In genomic region chr7:106717997-106718871, GRCh38 we compare ENCODE assay signal across 8 cellular contexts. TPM values are rescaled to one million over a fixed set of nuclear protein-coding genes. Genes with fewer than 3 reads are reported as not detected.
DNase-seq lines count a peak whose midpoint lies in the region; ATAC-seq, FAIRE-seq and TF ChIP-seq lines count a peak whose summit lies in the region.

No MANE protein-coding gene starts in this region.

- no peak overlapping the region; a peak in 1 of 4 replicates for H3K9ac ChIP-seq in K562 (ENCODE audit: insufficient read depth in 1 of 2, low read depth in 2 of 2, low read length in 2 of 2)

- no peaks in the 10 kb centered on the region for H4K20me1 ChIP-seq in K562 (replicated peaks; ENCODE audit: control insufficient read depth, insufficient read depth, low read length)

- peak; percentile 26 for TF ChIP-seq RAD21 in K562 (CRISPR knock-in tag; conservative IDR thresholded peaks at IDR 0.05 in 1 of 2, IDR thresholded peaks at IDR 0.05 in 1 of 2)

- CTCF ChIA-PET in K562 (lab: Yijun Ruan, JAX; ENCODE audit: low intra/inter-chr PET ratio): interaction anchor here (0.6 kb wide), 1 partner anchor 58 kb away, joined by 3 read pairs; no protein-coding TSS in a partner anchor

- DNase-seq in CD1c-positive myeloid dendritic cell (ENCODE audit: extremely low spot score) (peak; percentile 94), HT-29 (ENCODE audit: low spot score) (peak; percentile 94), T-helper 17 cell (no peak), K562 (ENCODE audit: extremely low read depth in 1 of 4, low spot score in 3 of 4) (peak; percentile 75 to 90 (median 80)), lower lobe of right lung (no peak), COR-L47 (lab: John Stamatoyannopoulos, UW) (no peak)
- DNase-seq in stimulated activated CD8-positive, alpha-beta memory T cell treated with anti-CD3 and anti-CD28 coated beads, Interleukin-7, amount 100 ng/mL, for 4 hours (ENCODE audit: low read depth in 2 of 2): peak; percentile 64 to 86

- FAIRE-seq in K562 (lab: Jason Lieb, UNC): peak; percentile 72

- BruUV-seq in K562 (replicated peaks; lab: Mats Ljungman, UMichigan): no TSS peak

- peaks cover 2% of the 10 kb centered on the region for H3K36me3 Mint-ChIP-seq in T-helper 17 cell (ENCODE audit: low read depth)

- H3K4me1 ChIP-seq in K562 (replicated peaks in 1 of 2; ENCODE audit: control insufficient read depth in 2 of 2, insufficient read depth in 2 of 2, low read length in 2 of 2) (peaks cover 3 to 64% of the 10 kb centered on the region in 2 experiments; a peak in 4 of 5 replicates), lower lobe of right lung (peaks cover 30% of the 10 kb centered on the region)

- no peak for TF ChIP-seq CTCF in K562 (IDR thresholded peaks at IDR 0.05 in 2 of 3, conservative IDR thresholded peaks at IDR 0.05 in 1 of 3; ENCODE audit: insufficient read depth in 2 of 3, low read depth in 1 of 3, low read length in 3 of 3)
- no peak for TF ChIP-seq CTCF in lower lobe of right lung (IDR thresholded peaks at IDR 0.05)

- peak; percentile 82 for ATAC-seq in GM21360 (IDR thresholded peaks at IDR 0.05; ENCODE audit: unreplicated experiment)
- peak; percentile 95 for ATAC-seq in T-helper 17 cell
- ATAC-seq in K562: peak; percentile 85
- ATAC-seq in lower lobe of right lung: peak; percentile 92 to 93

- H3K9me1 ChIP-seq in K562 (ENCODE audit: control insufficient read depth, insufficient read depth, low read length): no peaks in the 10 kb centered on the region

- no peaks in the 10 kb centered on the region for H3K4me1 Mint-ChIP-seq in T-helper 17 cell

- no peaks in the 10 kb centered on the region for H3K27me3 Mint-ChIP-seq in T-helper 17 cell

- POLR2A ChIA-PET in K562 (lab: Yijun Ruan, JAX): interaction anchor here (0.8 to 1.2 kb wide), 2 partner anchors 11 to 17 kb away, joined by 3 read pairs; no protein-coding TSS in a partner anchor

- H3K79me2 ChIP-seq in K562 (ENCODE audit: control insufficient read depth, insufficient read depth, low read length): no peaks in the 10 kb centered on the region

- in situ Hi-C loops in K562 (cut with MboI): no loop called here

- peaks cover 2% of the 10 kb centered on the region for H3K9me3 ChIP-seq in T-helper 17 cell (ENCODE audit: control insufficient read depth, low read length, poor library complexity, severe bottlenecking)
- H3K9me3 ChIP-seq in K562 (replicated peaks; ENCODE audit: control insufficient read depth, insufficient read depth, low read depth, low read length): no peaks in the 10 kb centered on the region
- H3K9me3 ChIP-seq in lower lobe of right lung: no peaks in the 10 kb centered on the region

- no peak overlapping the region for H3K27ac Mint-ChIP-seq in T-helper 17 cell

- H3K27me3 ChIP-seq in K562 (ENCODE audit: control insufficient read depth in 2 of 2, insufficient read depth in 2 of 2, low read length in 2 of 2) (no peaks in the 10 kb centered on the region), lower lobe of right lung (ENCODE audit: low read depth) (no peaks in the 10 kb centered on the region)

- intact Hi-C loops in K562 (cut with micrococcal nuclease): loop anchor here (1.0 kb wide), 1 partner anchor 58 kb away; no protein-coding TSS in a partner anchor
- intact Hi-C loops in lower lobe of right lung (cut with DNase I): no loop called here

- H3K4me3 Mint-ChIP-seq in T-helper 17 cell: no peak overlapping the region

- no peak for TF ChIP-seq POLR2A in K562 (conservative IDR thresholded peaks at IDR 0.05)

- H3K27ac ChIP-seq in K562 (ENCODE audit: extremely low read depth, low read depth, low read length) (peak overlapping the region; percentile 67; the same call in 2 of the 3 replicates), lower lobe of right lung (peak overlapping the region; percentile 24)

- no peak overlapping the region for H3K4me3 ChIP-seq in K562
- no peak overlapping the region for H3K4me3 ChIP-seq in lower lobe of right lung

- peak; percentile 94 for TF ChIP-seq EP300 in K562 (IDR thresholded peaks at IDR 0.05; ENCODE audit: low read length)

- peak overlapping the region; percentile 9; the same call in 1 of the 2 replicates for H3K4me2 ChIP-seq in K562 (ENCODE audit: insufficient read depth, low read length)

- H2AFZ ChIP-seq in K562 (ENCODE audit: low read depth, low read length): peak overlapping the region; percentile 42

- H3K36me3 ChIP-seq in K562 (ENCODE audit: control insufficient read depth, insufficient read depth, low read length) (no peaks in the 10 kb centered on the region), lower lobe of right lung (no peaks in the 10 kb centered on the region)

- 3% methylated on average over 3 of the region's 3 CpGs for WGBS in K562 (ENCODE audit: insufficient coverage, low coverage, missing lambda C conversion rate)

TF ChIP-seq in K562, 482 proteins besides CTCF, POLR2A, EP300 and RAD21 (continues in another document):
- TF ChIP-seq ZNF274 (IDR thresholded peaks at IDR 0.05; ENCODE audit: borderline replicate concordance, low read depth, low read length) (no peak), PTTG1 (tag; IDR thresholded peaks at IDR 0.05; ENCODE audit: low read depth) (no peak), TAF1 (IDR thresholded peaks at IDR 0.05; ENCODE audit: control insufficient read depth, extremely low read depth, insufficient read depth, low read length, severe bottlenecking) (no peak), XRCC5 (IDR thresholded peaks at IDR 0.05; ENCODE audit: low read depth, low read length) (no peak), ZNF583 (CRISPR knock-in tag; IDR thresholded peaks at IDR 0.05) (no peak), NFIX (CRISPR knock-in tag; IDR thresholded peaks at IDR 0.05; ENCODE audit: low read depth) (no peak), HOXB6 (CRISPR knock-in tag; IDR thresholded peaks at IDR 0.05; ENCODE audit: borderline replicate concordance) (no peak), SMAD1 (IDR thresholded peaks at IDR 0.05; ENCODE audit: low read depth, low read length, partially characterized antibody) (peak; percentile 56)
- TF ChIP-seq, protein P1, sequence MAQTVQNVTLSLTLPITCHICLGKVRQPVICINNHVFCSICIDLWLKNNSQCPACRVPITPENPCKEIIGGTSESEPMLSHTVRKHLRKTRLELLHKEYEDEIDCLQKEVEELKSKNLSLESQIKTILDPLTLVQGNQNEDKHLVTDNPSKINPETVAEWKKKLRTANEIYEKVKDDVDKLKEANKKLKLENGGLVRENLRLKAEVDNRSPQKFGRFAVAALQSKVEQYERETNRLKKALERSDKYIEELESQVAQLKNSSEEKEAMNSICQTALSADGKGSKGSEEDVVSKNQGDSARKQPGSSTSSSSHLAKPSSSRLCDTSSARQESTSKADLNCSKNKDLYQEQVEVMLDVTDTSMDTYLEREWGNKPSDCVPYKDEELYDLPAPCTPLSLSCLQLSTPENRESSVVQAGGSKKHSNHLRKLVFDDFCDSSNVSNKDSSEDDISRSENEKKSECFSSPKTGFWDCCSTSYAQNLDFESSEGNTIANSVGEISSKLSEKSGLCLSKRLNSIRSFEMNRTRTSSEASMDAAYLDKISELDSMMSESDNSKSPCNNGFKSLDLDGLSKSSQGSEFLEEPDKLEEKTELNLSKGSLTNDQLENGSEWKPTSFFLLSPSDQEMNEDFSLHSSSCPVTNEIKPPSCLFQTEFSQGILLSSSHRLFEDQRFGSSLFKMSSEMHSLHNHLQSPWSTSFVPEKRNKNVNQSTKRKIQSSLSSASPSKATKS (CRISPR knock-in tag; IDR thresholded peaks at IDR 0.05): no peak; the same call in 1 of the 2 replicates
- TF ChIP-seq, protein P2, sequence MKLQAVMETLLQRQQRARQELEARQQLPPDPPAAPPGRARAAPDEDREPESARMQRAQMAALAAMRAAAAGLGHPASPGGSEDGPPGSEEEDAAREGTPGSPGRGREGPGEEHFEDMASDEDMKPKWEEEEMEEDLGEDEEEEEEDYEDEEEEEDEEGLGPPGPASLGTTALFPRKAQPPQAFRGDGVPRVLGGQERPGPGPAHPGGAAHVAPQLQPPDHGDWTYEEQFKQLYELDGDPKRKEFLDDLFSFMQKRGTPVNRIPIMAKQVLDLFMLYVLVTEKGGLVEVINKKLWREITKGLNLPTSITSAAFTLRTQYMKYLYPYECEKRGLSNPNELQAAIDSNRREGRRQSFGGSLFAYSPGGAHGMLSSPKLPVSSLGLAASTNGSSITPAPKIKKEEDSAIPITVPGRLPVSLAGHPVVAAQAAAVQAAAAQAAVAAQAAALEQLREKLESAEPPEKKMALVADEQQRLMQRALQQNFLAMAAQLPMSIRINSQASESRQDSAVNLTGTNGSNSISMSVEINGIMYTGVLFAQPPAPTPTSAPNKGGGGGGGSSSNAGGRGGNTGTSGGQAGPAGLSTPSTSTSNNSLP (IDR thresholded peaks at IDR 0.05; ENCODE audit: borderline replicate concordance, low read depth, low read length): peak; percentile 97

RNA-seq across cellular contexts. Expression of gene CCDC71L, which starts 57.3 kb away (rescaled TPM):
- total RNA-seq in HT-29 (2014; rRNA removed; shearing (Covaris generic)): 9.8 and 12.5 TPM in 2 replicates
- total RNA-seq in T-helper 17 cell: 10 to 100 TPM; 14.9 to 20.7 TPM
- total RNA-seq in K562 (2011; cell fraction: chromatin; rRNA removed; ENCODE audit: low replicate concordance): 17.4 and 20.0 TPM in 2 replicates
- 19.7 and 20.5 TPM in 2 replicates for total RNA-seq in K562 (2011; cell fraction: nucleolus; rRNA removed)
- 23.1 and 28.9 TPM in 2 replicates for total RNA-seq in K562 (2011; cell fraction: nucleoplasm; rRNA removed)
- 78.7 and 83.9 TPM in 2 replicates for total RNA-seq in K562 (2014; rRNA removed)
- 26.2 and 32.8 TPM in 2 replicates for total RNA-seq in K562 (2014; rRNA removed; fragmentation: Illumina TruSeq; extraction: Trizol)
- total RNA-seq in K562 (2015; rRNA removed; fragmentation: Illumina TruSeq; extraction: Trizol): 21.3 and 22.2 TPM in 2 replicates
- total RNA-seq in K562 (2021): 96.1 and 108 TPM in 2 replicates
- 16.0 and 25.4 TPM in 2 replicates for polyA plus RNA-seq in K562 (2011; rRNA removed)
- polyA plus RNA-seq in K562 (2011; cell fraction: cytosol; rRNA removed): 20.8 and 43.7 TPM in 2 replicates
- polyA plus RNA-seq in K562 (2011; cell fraction: nucleus; rRNA removed): 17.5 and 23.9 TPM in 2 replicates
- 59.3 and 80.9 TPM in 2 replicates for polyA plus RNA-seq in K562 (2012)
- polyA plus RNA-seq in K562 (2014; fragmentation: Illumina TruSeq; extraction: Trizol): 23.2 and 39.7 TPM in 2 replicates
- polyA plus RNA-seq in K562 (2014; fragmentation: Nextera tagmentation; extraction: Ambion mirVana): 1 to 10 TPM; 5.7 to 7.7 TPM
- polyA plus RNA-seq in K562 (2014; rRNA removed): 59.1 and 61.3 TPM in 2 replicates
- 11.8 and 13.3 TPM in 2 replicates for polyA minus RNA-seq in K562 (2011; rRNA and poly(A)+ RNA removed)
- polyA minus RNA-seq in K562 (2011; cell fraction: cytosol; rRNA and poly(A)+ RNA removed): 14.5 and 18.4 TPM in 2 replicates
- 16.4 and 23.1 TPM in 2 replicates for polyA minus RNA-seq in K562 (2011; cell fraction: nucleus; rRNA and poly(A)+ RNA removed)
- 24.1 TPM for total RNA-seq in lower lobe of right lung

Comparison
In these comparisons a context has a peak if more than half of its experiments do, and no peak if none do; other contexts are left out.
1. DNase-seq: peak in CD1c-positive myeloid dendritic cell (single experiment), HT-29 (single experiment), K562 (4 of 4) and stimulated activated CD8-positive, alpha-beta memory T cell treated with anti-CD3 and anti-CD28 coated beads, Interleukin-7, amount 100 ng/mL, for 4 hours (2 of 2); none in T-helper 17 cell (0 of 3), lower lobe of right lung (single experiment) and COR-L47 (single experiment).
2. Peak in every context shown above with its lines, with median percentiles within 50 percentile points of each other: ATAC-seq.